ENCODE assay signal across 20 cellular contexts in the genomic region with DNA sequence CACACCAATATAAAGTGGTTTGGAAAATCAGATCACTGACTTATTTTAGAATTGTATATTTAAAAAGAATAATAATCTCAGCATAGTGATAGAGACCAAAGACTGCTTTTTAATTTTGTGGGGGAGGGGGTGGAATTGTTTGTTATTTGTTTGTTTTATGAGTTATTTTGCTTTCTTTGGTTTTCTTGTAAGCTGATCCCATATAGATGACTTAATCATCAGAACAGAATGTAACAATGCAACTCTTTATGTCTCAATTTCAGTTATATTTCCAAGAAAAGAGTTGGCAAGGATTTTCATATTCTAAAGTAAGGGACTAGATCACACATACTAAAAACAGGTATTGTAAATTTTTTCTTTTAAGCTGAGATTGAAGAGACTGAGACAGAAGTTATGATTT.
DNase-seq lines count a peak whose midpoint lies in the region; ATAC-seq, FAIRE-seq and TF ChIP-seq lines count a peak whose summit lies in the region.
"Had no signal": no experiment of that assay in that cellular context is flagged by ENCODE, and none has a peak within 500 bp of the region (broad histone marks: within the 10 kb centered on the region; RNA-seq: fewer than 3 reads in every experiment).

No MANE protein-coding gene starts in this region.

- no peaks in the 10 kb centered on the region for H3K27me3 Mint-ChIP-seq in CD4-positive, alpha-beta memory T cell
- no peaks in the 10 kb centered on the region for H3K27me3 Mint-ChIP-seq in activated CD4-positive, alpha-beta memory T cell treated with anti-CD3 and anti-CD28 coated beads for 36 hours
- H3K27me3 Mint-ChIP-seq: CD4-positive, alpha-beta T cell had no signal

- FAIRE-seq in bronchial epithelial cell (lab: Jason Lieb, UNC), result no peak
- FAIRE-seq: HTR-8/SVneo had no signal

- H3K4me3 ChIP-seq in bronchial epithelial cell (ENCODE audit: low read depth, low read length) (no peak overlapping the region), fibroblast of pulmonary artery (replicated peaks; ENCODE audit: low read depth, low read length) (no peak overlapping the region)
- no peak overlapping the region for H3K4me3 ChIP-seq in CD4-positive, alpha-beta memory T cell (ENCODE audit: low read length in 2 of 2)
- H3K4me3 ChIP-seq: SJCRH30 had no signal

- POLR2A ChIA-PET in RWPE1 (lab: Yijun Ruan, JAX; ENCODE audit: low non-redundant PET), result interaction anchor here (0.8 kb wide), 1 partner anchor 199 kb away, joined by 3 read pairs; no protein-coding TSS in a partner anchor
- POLR2A ChIA-PET in CD4-positive, alpha-beta memory T cell (lab: Charles Lee; ENCODE audit: partially characterized antibody), result no interaction called here
- POLR2A ChIA-PET in activated CD4-positive, alpha-beta memory T cell treated with anti-CD3 and anti-CD28 coated beads for 36 hours (lab: Charles Lee), result no interaction called here

- no peaks in the 10 kb centered on the region for H3K9me3 ChIP-seq in CD4-positive, alpha-beta memory T cell (ENCODE audit: control insufficient read depth in 1 of 2, low read length in 2 of 2)
- H3K9me3 ChIP-seq: BE2C, SJCRH30 had no signal

- CTCF ChIA-PET in RWPE1 (lab: Yijun Ruan, JAX), result interaction anchor here (0.6 kb wide), 1 partner anchor 1286 kb away, joined by 3 read pairs; no protein-coding TSS in a partner anchor
- CTCF ChIA-PET in CD4-positive, alpha-beta memory T cell (lab: Charles Lee; ENCODE audit: partially characterized antibody), result no interaction called here
- CTCF ChIA-PET in activated CD4-positive, alpha-beta memory T cell treated with anti-CD3 and anti-CD28 coated beads for 36 hours (lab: Charles Lee), result no interaction called here

- DNase-seq in RWPE1 (ENCODE audit: low spot score) (peak; percentile 13), bronchial epithelial cell (ENCODE audit: low read depth) (peak; percentile 68), fibroblast of pulmonary artery (ENCODE audit: low read depth) (peak; percentile 43), left lobe of liver (ENCODE audit: low spot score) (no peak)
- DNase-seq in CD4-positive, alpha-beta memory T cell, result no peak
- no peak for DNase-seq in activated CD4-positive, alpha-beta memory T cell treated with anti-CD3 and anti-CD28 coated beads for 36 hours
- DNase-seq: BE2C; CD4-positive, alpha-beta T cell; DMS79; H7; NCI-H1436; NCI-H2029; NCI-H2171 treated with DMSO at 0.1 percent for 48 hours; NCI-H446 treated with DMSO at 0.1 percent for 48 hours; NK-92 treated with Interleukin-12 subunit alpha and Interleukin-12 subunit beta, amount 100 ng/mL, for 24 hours; RPMI8226 had no signal

- H3K4me3 Mint-ChIP-seq in CD4-positive, alpha-beta memory T cell, result no peak overlapping the region
- H3K4me3 Mint-ChIP-seq in activated CD4-positive, alpha-beta memory T cell treated with anti-CD3 and anti-CD28 coated beads for 36 hours, result no peak overlapping the region
- H3K4me3 Mint-ChIP-seq: CD4-positive, alpha-beta T cell had no signal

- H3K27ac ChIP-seq in RWPE1, result no peak overlapping the region
- H3K27ac ChIP-seq in CD4-positive, alpha-beta memory T cell (ENCODE audit: low read depth, low read length), result no peak overlapping the region
- H3K27ac ChIP-seq: HL-60, SJCRH30 had no signal

- no peaks in the 10 kb centered on the region for H3K36me3 Mint-ChIP-seq in CD4-positive, alpha-beta memory T cell
- no peaks in the 10 kb centered on the region for H3K36me3 Mint-ChIP-seq in activated CD4-positive, alpha-beta memory T cell treated with anti-CD3 and anti-CD28 coated beads for 36 hours

- H3K9me3 Mint-ChIP-seq in CD4-positive, alpha-beta memory T cell, result peaks cover 0 to 7% (median under 1%) of the 10 kb centered on the region in 8 donors
- H3K9me3 Mint-ChIP-seq in activated CD4-positive, alpha-beta memory T cell treated with anti-CD3 and anti-CD28 coated beads for 36 hours, result no peaks in the 10 kb centered on the region

- intact Hi-C loops in CD4-positive, alpha-beta memory T cell (cut with micrococcal nuclease), result no loop called here
- intact Hi-C loops in activated CD4-positive, alpha-beta memory T cell treated with anti-CD3 and anti-CD28 coated beads for 36 hours (cut with micrococcal nuclease), result no loop called here

- TF ChIP-seq CTCF in RWPE1 (conservative IDR thresholded peaks at IDR 0.05; ENCODE audit: low read depth) (no peak), bronchial epithelial cell (IDR thresholded peaks at IDR 0.05; ENCODE audit: insufficient read depth, low read length, severe bottlenecking) (no peak), fibroblast of pulmonary artery (IDR thresholded peaks at IDR 0.05; ENCODE audit: low read length, missing control alignments) (no peak)

- no peaks in the 10 kb centered on the region for H3K36me3 ChIP-seq in bronchial epithelial cell (ENCODE audit: control insufficient read depth, insufficient read depth, low read length)
- no peaks in the 10 kb centered on the region for H3K36me3 ChIP-seq in CD4-positive, alpha-beta memory T cell (ENCODE audit: insufficient read depth, low read length)
- H3K36me3 ChIP-seq: BE2C, SJCRH30 had no signal

- no peaks in the 10 kb centered on the region for H3K4me1 ChIP-seq in CD4-positive, alpha-beta memory T cell (ENCODE audit: insufficient read depth, low read length)
- H3K4me1 ChIP-seq: BE2C had no signal

- ATAC-seq in HG03175 (IDR thresholded peaks at IDR 0.05; ENCODE audit: unreplicated experiment) (no peak), left lobe of liver (no peak)

- H3K27me3 ChIP-seq in bronchial epithelial cell (ENCODE audit: control insufficient read depth, insufficient read depth, low read length), result no peaks in the 10 kb centered on the region
- H3K27me3 ChIP-seq in CD4-positive, alpha-beta memory T cell (ENCODE audit: insufficient read depth, low read length), result no peaks in the 10 kb centered on the region
- H3K27me3 ChIP-seq: BE2C, SJCRH30 had no signal

- H3K27ac Mint-ChIP-seq in CD4-positive, alpha-beta memory T cell, result no peak overlapping the region
- H3K27ac Mint-ChIP-seq in activated CD4-positive, alpha-beta memory T cell treated with anti-CD3 and anti-CD28 coated beads for 36 hours, result no peak overlapping the region
- H3K27ac Mint-ChIP-seq: CD4-positive, alpha-beta T cell had no signal

- H3K4me1 Mint-ChIP-seq in CD4-positive, alpha-beta memory T cell, result no peaks in the 10 kb centered on the region
- no peaks in the 10 kb centered on the region for H3K4me1 Mint-ChIP-seq in activated CD4-positive, alpha-beta memory T cell treated with anti-CD3 and anti-CD28 coated beads for 36 hours (ENCODE audit: low read depth)

Comparison
In these comparisons a context has a peak if more than half of its experiments do, and no peak if none do; other contexts are left out.
1. DNase-seq: peak in RWPE1 (single experiment), bronchial epithelial cell (single experiment) and fibroblast of pulmonary artery (single experiment); none in CD4-positive, alpha-beta memory T cell (0 of 5), activated CD4-positive, alpha-beta memory T cell treated with anti-CD3 and anti-CD28 coated beads for 36 hours (single experiment) and left lobe of liver (single experiment).